ENCODE assay signal across 1 cellular context in genomic region chr19:30069535-30070197, GRCh38.
TF ChIP-seq lines count a peak whose summit lies in the region.

No MANE protein-coding gene starts in this region.

TF ChIP-seq in SK-N-SH, 30 proteins besides CTCF, POLR2A, EP300 and RAD21 (continued from another document):
- no peak for TF ChIP-seq REST (IDR thresholded peaks at IDR 0.05; ENCODE audit: low read depth, low read length)
- no peak for TF ChIP-seq RXRA (IDR thresholded peaks at IDR 0.05; ENCODE audit: borderline replicate concordance, low read depth)
- no peak for TF ChIP-seq FOXJ3 (CRISPR knock-in tag; IDR thresholded peaks at IDR 0.05)
- no peak for TF ChIP-seq TEAD4 (IDR thresholded peaks at IDR 0.05; ENCODE audit: borderline replicate concordance, insufficient read depth)
- TF ChIP-seq IRF3 (IDR thresholded peaks at IDR 0.05; ENCODE audit: low read depth, low read length) = no peak
- no peak for TF ChIP-seq ZBTB33 (IDR thresholded peaks at IDR 0.05; ENCODE audit: borderline replicate concordance, low read depth)
- TF ChIP-seq FOSL2 (IDR thresholded peaks at IDR 0.05; ENCODE audit: borderline replicate concordance, low read depth) = no peak
- TF ChIP-seq MEF2A (IDR thresholded peaks at IDR 0.05; ENCODE audit: borderline replicate concordance, low read depth) = no peak
- no peak for TF ChIP-seq TCF12 (IDR thresholded peaks at IDR 0.05)
- no peak for TF ChIP-seq NFIC (IDR thresholded peaks at IDR 0.05; ENCODE audit: borderline replicate concordance)
- no peak for TF ChIP-seq ELF1 (IDR thresholded peaks at IDR 0.05)
